Comparison of ENCODE assay signal across 8 cellular contexts in the genomic region with DNA sequence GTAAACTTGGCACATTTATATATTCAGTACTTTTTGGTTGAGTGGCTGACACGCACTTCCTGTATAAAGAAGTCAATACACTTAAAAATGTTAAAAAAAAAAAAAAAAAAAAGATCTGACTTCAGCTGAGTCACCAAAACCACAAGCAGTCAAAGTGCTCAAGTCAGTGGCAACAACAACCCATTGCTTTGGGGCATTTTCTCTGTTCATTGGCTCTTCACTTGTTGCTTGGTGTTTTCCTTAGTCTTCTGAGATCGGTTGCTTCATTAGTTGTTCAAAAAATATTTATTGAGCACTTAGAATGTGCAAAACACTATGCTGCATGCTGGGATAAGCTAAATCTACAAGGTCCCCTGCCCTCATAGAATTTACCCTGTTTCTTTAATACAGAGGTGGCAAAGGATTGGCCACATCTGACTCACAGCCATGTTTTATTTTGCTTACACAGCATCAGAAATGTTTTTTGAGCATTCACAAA.
DNase-seq lines count a peak whose midpoint lies in the region; ATAC-seq and TF ChIP-seq lines count a peak whose summit lies in the region.
"Had no signal": no experiment of that assay in that cellular context is flagged by ENCODE, and none has a peak within 500 bp of the region (broad histone marks: within the 10 kb centered on the region; RNA-seq: fewer than 3 reads in every experiment).

No MANE protein-coding gene starts in this region.

- CTCF ChIA-PET in activated CD8-positive, alpha-beta T cell treated with anti-CD3 and anti-CD28 coated beads for 36 hours (lab: Charles Lee), result interaction anchor here (0.8 to 8.9 kb wide), 5 partner anchors 12 to 72 kb away, joined by 3 to 96 read pairs (median 3); no protein-coding TSS in a partner anchor

- peaks cover 35% of the 10 kb centered on the region for H3K4me1 ChIP-seq in MM.1S (ENCODE audit: low read length)

- H2AFZ ChIP-seq in MM.1S (ENCODE audit: low read length), result 0 out of 2 replicates have a peak overlapping the region, but pooled peaks have one; percentile 25

- H3K9me3 ChIP-seq in MM.1S (replicated peaks; ENCODE audit: insufficient read depth, low read length), result no peaks in the 10 kb centered on the region

- H3K36me3 Mint-ChIP-seq in HFFc6 (ENCODE audit: low read depth), result no peaks in the 10 kb centered on the region
- H3K36me3 Mint-ChIP-seq in activated CD8-positive, alpha-beta T cell treated with anti-CD3 and anti-CD28 coated beads for 36 hours (ENCODE audit: low read depth), result no peaks in the 10 kb centered on the region

- no peaks in the 10 kb centered on the region for H3K9me2 ChIP-seq in MM.1S (replicated peaks; ENCODE audit: insufficient read depth, low read length)

- intact Hi-C loops in activated CD8-positive, alpha-beta T cell treated with anti-CD3 and anti-CD28 coated beads for 36 hours (cut with micrococcal nuclease), result loop anchor here (2.0 kb wide), 1 partner anchor 61 kb away; no protein-coding TSS in a partner anchor

- H3K4me1 Mint-ChIP-seq in HFFc6 (ENCODE audit: low read depth), result peaks cover 26% of the 10 kb centered on the region
- H3K4me1 Mint-ChIP-seq in activated CD8-positive, alpha-beta T cell treated with anti-CD3 and anti-CD28 coated beads for 36 hours (ENCODE audit: low read depth), result peaks cover 59% of the 10 kb centered on the region

- peaks cover 22% of the 10 kb centered on the region for H3F3A ChIP-seq in MM.1S (ENCODE audit: insufficient read depth, low read length)

- ATAC-seq in GM18502 (IDR thresholded peaks at IDR 0.05; ENCODE audit: poor library complexity, unreplicated experiment), result peak; percentile 87
- ATAC-seq in activated CD8-positive, alpha-beta T cell treated with anti-CD3 and anti-CD28 coated beads for 36 hours, result peak; percentile 86

- DNase-seq in HFFc6, result peak; percentile 94
- peak; percentile 91 for DNase-seq in MM.1S
- DNase-seq in activated CD8-positive, alpha-beta T cell treated with anti-CD3 and anti-CD28 coated beads for 36 hours, result peak; percentile 62
- peak; percentile 85 for DNase-seq in fibroblast of the aortic adventitia (ENCODE audit: low read depth)
- peak; percentile 5 for DNase-seq in stimulated activated CD4-positive, alpha-beta T cell treated with anti-CD3 and anti-CD28 coated beads, Interleukin-4, amount 100 ng/mL, for 1 hour
- no peak for DNase-seq in NK-92 (lab: John Stamatoyannopoulos, UW; ENCODE audit: unreplicated experiment)

- H4K20me1 ChIP-seq in MM.1S (ENCODE audit: insufficient read depth, low read length), result no peaks in the 10 kb centered on the region

- peak overlapping the region; percentile 86 for H3K27ac ChIP-seq in MM.1S (ENCODE audit: low read length)

- H3K9ac ChIP-seq in MM.1S (ENCODE audit: low read length), result peak overlapping the region; percentile 58

- H3K27me3 Mint-ChIP-seq in HFFc6 (ENCODE audit: insufficient read depth), result no peaks in the 10 kb centered on the region; the same call in 1 of the 2 replicates
- no peaks in the 10 kb centered on the region for H3K27me3 Mint-ChIP-seq in activated CD8-positive, alpha-beta T cell treated with anti-CD3 and anti-CD28 coated beads for 36 hours

- TF ChIP-seq CTCF in HFFc6 (IDR thresholded peaks at IDR 0.05) (no peak), MM.1S (IDR thresholded peaks at IDR 0.05; ENCODE audit: low read length) (no peak), fibroblast of the aortic adventitia (IDR thresholded peaks at IDR 0.05; ENCODE audit: insufficient read depth, low read length) (no peak)
- no peak for TF ChIP-seq CTCF in activated CD8-positive, alpha-beta T cell treated with anti-CD3 and anti-CD28 coated beads for 36 hours (IDR thresholded peaks at IDR 0.05)

- H3K27ac Mint-ChIP-seq in HFFc6, result peak overlapping the region; percentile 74
- H3K27ac Mint-ChIP-seq in activated CD8-positive, alpha-beta T cell treated with anti-CD3 and anti-CD28 coated beads for 36 hours, result peak overlapping the region; percentile 97

- no peaks in the 10 kb centered on the region for H3K27me3 ChIP-seq in MM.1S (replicated peaks; ENCODE audit: insufficient read depth, low read length)

- H3K9me3 Mint-ChIP-seq in HFFc6, result no peaks in the 10 kb centered on the region
- no peaks in the 10 kb centered on the region for H3K9me3 Mint-ChIP-seq in activated CD8-positive, alpha-beta T cell treated with anti-CD3 and anti-CD28 coated beads for 36 hours
- H3K9me3 Mint-ChIP-seq: neural crest cell had no signal

- H3K4me3 Mint-ChIP-seq in HFFc6, result peak overlapping the region; percentile 78
- peak overlapping the region; percentile 78 for H3K4me3 Mint-ChIP-seq in activated CD8-positive, alpha-beta T cell treated with anti-CD3 and anti-CD28 coated beads for 36 hours
- H3K4me3 Mint-ChIP-seq: neural crest cell had no signal

- H3K4me3 ChIP-seq in MM.1S (ENCODE audit: low read length) (peak overlapping the region; percentile 56), fibroblast of the aortic adventitia (ENCODE audit: low read depth, low read length) (no peak overlapping the region)

- peak overlapping the region; percentile 83 for H3K4me2 ChIP-seq in MM.1S (ENCODE audit: low read depth, low read length)

- peaks cover 94% of the 10 kb centered on the region for H3K79me2 ChIP-seq in MM.1S (ENCODE audit: low read length)

- H3K36me3 ChIP-seq in MM.1S (replicated peaks; ENCODE audit: insufficient read depth, low read length), result no peaks in the 10 kb centered on the region

- POLR2A ChIA-PET in activated CD8-positive, alpha-beta T cell treated with anti-CD3 and anti-CD28 coated beads for 36 hours (lab: Charles Lee), result interaction anchor here (0.7 to 3.5 kb wide), 6 partner anchors 12 to 186 kb away, joined by 3 to 14 read pairs (median 4); no protein-coding TSS in a partner anchor
